ENCODE assay signal across 1 cellular context in genomic region chr1:11054666-11055065, GRCh38.
TF ChIP-seq lines count a peak whose summit lies in the region.

No MANE protein-coding gene starts in this region.

TF ChIP-seq in WTC11, 78 proteins besides CTCF, POLR2A, EP300 and RAD21 (continued from another document):
- TF ChIP-seq ATF6 (CRISPR knock-in tag; IDR thresholded peaks at IDR 0.05) (no peak), FOXP4 (CRISPR knock-in tag; IDR thresholded peaks at IDR 0.05) (no peak), ZSCAN18 (CRISPR knock-in tag; IDR thresholded peaks at IDR 0.05) (no peak), TP53 (CRISPR knock-in tag; IDR thresholded peaks at IDR 0.05) (no peak), SMAD3 (CRISPR knock-in tag; IDR thresholded peaks at IDR 0.05; ENCODE audit: borderline replicate concordance) (no peak), AFF4 (CRISPR knock-in tag; IDR thresholded peaks at IDR 0.05; ENCODE audit: borderline replicate concordance) (no peak), ZNF138 (CRISPR knock-in tag; conservative IDR thresholded peaks at IDR 0.05) (no peak), GTF2I (CRISPR knock-in tag; conservative IDR thresholded peaks at IDR 0.05) (no peak), MLX (CRISPR knock-in tag; IDR thresholded peaks at IDR 0.05) (no peak), ZNF281 (CRISPR knock-in tag; IDR thresholded peaks at IDR 0.05) (no peak), CBFB (CRISPR knock-in tag; IDR thresholded peaks at IDR 0.05; ENCODE audit: low read depth) (no peak), ZNF219 (CRISPR knock-in tag; IDR thresholded peaks at IDR 0.05; ENCODE audit: borderline replicate concordance) (no peak)
